8 cellular contexts compared by ENCODE assay signal in genomic region chr19:45468803-45469131, GRCh38. TPM values are rescaled to one million over a fixed set of nuclear protein-coding genes. Genes with fewer than 3 reads are reported as not detected.
DNase-seq lines count a peak whose midpoint lies in the region; ATAC-seq and TF ChIP-seq lines count a peak whose summit lies in the region.

No MANE protein-coding gene starts in this region.

- intact Hi-C loops in vagina (cut with DNase I), result no loop called here

- H3K9me3 Mint-ChIP-seq in chondrocyte (ENCODE audit: low read depth), result no peaks in the 10 kb centered on the region
- H3K9me3 Mint-ChIP-seq in memory B cell, result no peaks in the 10 kb centered on the region

- H3K4me3 Mint-ChIP-seq in chondrocyte (ENCODE audit: unreplicated experiment), result peak overlapping the region; percentile 89
- H3K4me3 Mint-ChIP-seq in memory B cell, result peak overlapping the region; percentile 91

- peak; percentile 34 for DNase-seq in BE2C
- no peak for DNase-seq in NB4 (ENCODE audit: low read depth)
- DNase-seq in chondrocyte (ENCODE audit: low spot score), result no peak
- no peak for DNase-seq in memory B cell (ENCODE audit: low spot score in 2 of 2)
- DNase-seq in vagina (ENCODE audit: extremely low spot score in 2 of 2), result no peak
- no peak for DNase-seq in NCI-H1930 (lab: John Stamatoyannopoulos, UW)
- DNase-seq in AG08395 (ENCODE audit: low spot score), result no peak

- H3K27ac Mint-ChIP-seq in chondrocyte (ENCODE audit: unreplicated experiment) (peak overlapping the region; percentile 97), memory B cell (peak overlapping the region; percentile 96)

- H3K27me3 Mint-ChIP-seq in chondrocyte (ENCODE audit: low read depth) (no peaks in the 10 kb centered on the region), memory B cell (peaks cover 9% of the 10 kb centered on the region)

- ATAC-seq in GM21576 (IDR thresholded peaks at IDR 0.05; ENCODE audit: unreplicated experiment), result peak; percentile 11
- ATAC-seq in memory B cell (ENCODE audit: low read depth), result peak; percentile 39

- H3K27ac ChIP-seq in vagina, result peak overlapping the region; percentile 96

- peak overlapping the region; percentile 70 for H3K4me3 ChIP-seq in BE2C (ENCODE audit: low read depth, low read length)
- peak overlapping the region; percentile 66 for H3K4me3 ChIP-seq in NB4 (ENCODE audit: low read depth, low read length)
- peak overlapping the region; percentile 67 to 70 for H3K4me3 ChIP-seq in vagina

- no peak for TF ChIP-seq CTCF in BE2C (IDR thresholded peaks at IDR 0.05; ENCODE audit: low read depth, low read length)
- TF ChIP-seq CTCF in NB4 (IDR thresholded peaks at IDR 0.05; ENCODE audit: low read depth, low read length), result no peak
- no peak for TF ChIP-seq CTCF in chondrocyte (IDR thresholded peaks at IDR 0.05)
- TF ChIP-seq CTCF in vagina (IDR thresholded peaks at IDR 0.05), result no peak

- no peaks in the 10 kb centered on the region for H3K36me3 ChIP-seq in BE2C
- H3K36me3 ChIP-seq in vagina, result no peaks in the 10 kb centered on the region

- no peaks in the 10 kb centered on the region; the same call in 1 of the 2 replicates for H3K4me1 ChIP-seq in BE2C
- peaks cover 25% of the 10 kb centered on the region for H3K4me1 ChIP-seq in vagina

- H3K27me3 ChIP-seq in BE2C (peaks cover 12% of the 10 kb centered on the region), vagina (no peaks in the 10 kb centered on the region)

- peaks cover 29% of the 10 kb centered on the region for H3K4me1 Mint-ChIP-seq in chondrocyte (ENCODE audit: low read depth)
- H3K4me1 Mint-ChIP-seq in memory B cell, result peaks cover 30% of the 10 kb centered on the region

- TF ChIP-seq POLR2A in NB4 (IDR thresholded peaks at IDR 0.05; ENCODE audit: extremely low read depth, insufficient read length) (no peak), vagina (IDR thresholded peaks at IDR 0.05) (no peak)

- H3K9me3 ChIP-seq in BE2C, result no peaks in the 10 kb centered on the region
- no peaks in the 10 kb centered on the region for H3K9me3 ChIP-seq in vagina

- H3K36me3 Mint-ChIP-seq in chondrocyte (ENCODE audit: low read depth) (peaks cover 7% of the 10 kb centered on the region), memory B cell (peaks cover 7% of the 10 kb centered on the region)

RNA-seq across cellular contexts. Expression of gene FOSB, which starts 1.0 kb away (rescaled TPM):
- 1.1 TPM for polyA plus RNA-seq in BE2C (2012; ENCODE audit: insufficient read depth, insufficient read length, low read depth)
- total RNA-seq in chondrocyte, result 25.5 to 50.9 TPM (median 43.8 TPM) in 3 replicates
- total RNA-seq in vagina, result 20.6 TPM

RNA-seq across cellular contexts. Expression of gene RTN2, which starts 28.1 kb away (rescaled TPM):
- 79.0 TPM for polyA plus RNA-seq in BE2C (2012; ENCODE audit: insufficient read depth, insufficient read length, low read depth)
- total RNA-seq in chondrocyte (11.5 to 16.0 TPM (median 13.7 TPM) in 3 replicates), vagina (13.0 TPM)

RNA-seq across cellular contexts. Expression of gene PPM1N, which starts 29.5 kb away (rescaled TPM):
- 2.2 TPM for polyA plus RNA-seq in BE2C (2012; ENCODE audit: insufficient read depth, insufficient read length, low read depth)
- 0.52 to 0.63 TPM in 2 of 3 replicates, not detected in the other for total RNA-seq in chondrocyte
- 3.9 TPM for total RNA-seq in vagina

RNA-seq across cellular contexts. Expression of gene VASP, which starts 38.5 kb away (rescaled TPM):
- polyA plus RNA-seq in BE2C (2012; ENCODE audit: insufficient read depth, insufficient read length, low read depth), result 177 TPM
- total RNA-seq in chondrocyte (65.6 to 145 TPM (median 142 TPM) in 3 replicates), vagina (103 TPM)

RNA-seq across cellular contexts. Expression of gene ERCC1, which starts 45.0 kb away (rescaled TPM):
- 120 TPM for polyA plus RNA-seq in BE2C (2012; ENCODE audit: insufficient read depth, insufficient read length, low read depth)
- total RNA-seq in chondrocyte (72.4 to 93.1 TPM (median 77.9 TPM) in 3 replicates), vagina (123 TPM)
